1 cellular context compared by ENCODE assay signal in genomic region chr7:105013818-105014724, GRCh38.
TF ChIP-seq lines count a peak whose summit lies in the region.

Gene KMT2E (plus strand): TSS chr7:105014205. CDS start chr7:105040953, 26,748 bp downstream.

TF ChIP-seq in K562, 482 proteins besides CTCF, POLR2A, EP300 and RAD21 (continued from another document and continues in another):
- no peak; the same call in 1 of the 2 replicates for TF ChIP-seq TCF7 (IDR thresholded peaks at IDR 0.05; ENCODE audit: borderline replicate concordance)
- TF ChIP-seq ZNF639 (CRISPR knock-in tag; conservative IDR thresholded peaks at IDR 0.05 in 1 of 2, IDR thresholded peaks at IDR 0.05 in 1 of 2), result no peak
- peak; percentile 68; the same call in 1 of the 2 replicates for TF ChIP-seq ZBTB1 (CRISPR knock-in tag; IDR thresholded peaks at IDR 0.05; ENCODE audit: borderline replicate concordance, low read depth)
- no peak for TF ChIP-seq SMARCB1 (IDR thresholded peaks at IDR 0.05; ENCODE audit: insufficient read length, low read depth)
- peak; percentile 87 for TF ChIP-seq CCNT2 (IDR thresholded peaks at IDR 0.05; ENCODE audit: borderline replicate concordance, extremely low read depth, insufficient read length, low read depth, low read length)
- no peak for TF ChIP-seq ZNF274 (IDR thresholded peaks at IDR 0.05; ENCODE audit: borderline replicate concordance, low read depth, low read length)
- no peak for TF ChIP-seq PYGO2 (tag; IDR thresholded peaks at IDR 0.05)
- no peak for TF ChIP-seq THRA (IDR thresholded peaks at IDR 0.05)
- no peak for TF ChIP-seq NFIX (CRISPR knock-in tag; IDR thresholded peaks at IDR 0.05; ENCODE audit: low read depth)
- peak; percentile 92 for TF ChIP-seq TRIM25 (IDR thresholded peaks at IDR 0.05; ENCODE audit: borderline replicate concordance)
- TF ChIP-seq CREB1 (IDR thresholded peaks at IDR 0.05), result peak; percentile 72
- TF ChIP-seq CREB1 (CRISPR knock-in tag; IDR thresholded peaks at IDR 0.05), result peak; percentile 38
- TF ChIP-seq ZBTB8A (IDR thresholded peaks at IDR 0.05; ENCODE audit: partially characterized antibody), result no peak
- TF ChIP-seq BDP1 (IDR thresholded peaks at IDR 0.05; ENCODE audit: insufficient read depth, insufficient read length), result no peak
- peak; percentile 86 for TF ChIP-seq ZBTB9 (CRISPR knock-in tag; IDR thresholded peaks at IDR 0.05)
- TF ChIP-seq FOXP4 (CRISPR knock-in tag; IDR thresholded peaks at IDR 0.05; ENCODE audit: borderline replicate concordance), result no peak
- no peak for TF ChIP-seq BMI1 (IDR thresholded peaks at IDR 0.05; ENCODE audit: low read length)
- TF ChIP-seq STAG1 (CRISPR knock-in tag; IDR thresholded peaks at IDR 0.05; ENCODE audit: borderline replicate concordance), result no peak
- TF ChIP-seq GTF2F1 (IDR thresholded peaks at IDR 0.05; ENCODE audit: low read depth, low read length), result no peak
- peak; percentile 4 for TF ChIP-seq TCF3 (CRISPR knock-in tag; IDR thresholded peaks at IDR 0.05)
- TF ChIP-seq ZNF431 (CRISPR knock-in tag; IDR thresholded peaks at IDR 0.05), result 0 out of 2 replicates have a peak, but pooled peaks have one; percentile 57
- TF ChIP-seq XRCC3 (IDR thresholded peaks at IDR 0.05), result no peak
- TF ChIP-seq HMGN3 (IDR thresholded peaks at IDR 0.05; ENCODE audit: borderline replicate concordance, extremely low read depth, insufficient read length, low read depth, low read length), result peak; percentile 88
- 0 out of 2 replicates have a peak, but pooled peaks have one; percentile 42 for TF ChIP-seq CC2D1A (IDR thresholded peaks at IDR 0.05)
- 0 out of 2 replicates have a peak, but pooled peaks have one; percentile 12 for TF ChIP-seq SMARCA5 (IDR thresholded peaks at IDR 0.05)
- no peak for TF ChIP-seq ZNF785 (CRISPR knock-in tag; IDR thresholded peaks at IDR 0.05)
- peak; percentile 13; the same call in 1 of the 2 replicates for TF ChIP-seq LCOR (CRISPR knock-in tag; IDR thresholded peaks at IDR 0.05)
- peak; percentile 96 to 99 (median 98) for TF ChIP-seq YY1 (IDR thresholded peaks at IDR 0.05; ENCODE audit: borderline replicate concordance in 1 of 3, control insufficient read depth in 1 of 3, extremely low read depth in 1 of 3, insufficient read depth in 3 of 3, insufficient read length in 1 of 3, insufficient replicate concordance in 2 of 3, low read depth in 1 of 3, low read length in 2 of 3)
- peak; percentile 36 for TF ChIP-seq HNRNPLL (IDR thresholded peaks at IDR 0.05; ENCODE audit: low read depth, low read length, poor library complexity, severe bottlenecking)
- no peak for TF ChIP-seq ATF6 (CRISPR knock-in tag; IDR thresholded peaks at IDR 0.05)
- no peak for TF ChIP-seq ILK (tag; IDR thresholded peaks at IDR 0.05; ENCODE audit: borderline replicate concordance, low read depth)
- TF ChIP-seq SLC30A9 (CRISPR knock-in tag; IDR thresholded peaks at IDR 0.05), result no peak
- peak; percentile 23 for TF ChIP-seq MEIS2 (IDR thresholded peaks at IDR 0.05; ENCODE audit: partially characterized antibody)
- no peak for TF ChIP-seq FOSL1 (tag; conservative IDR thresholded peaks at IDR 0.05)
- no peak for TF ChIP-seq ZNF197 (CRISPR knock-in tag; IDR thresholded peaks at IDR 0.05; ENCODE audit: low read depth)
- TF ChIP-seq HBP1 (CRISPR knock-in tag; IDR thresholded peaks at IDR 0.05), result peak; percentile 95
- TF ChIP-seq POLR2H (tag; IDR thresholded peaks at IDR 0.05; ENCODE audit: low read depth), result no peak
- TF ChIP-seq GTF2A2 (tag; IDR thresholded peaks at IDR 0.05), result no peak
- 0 out of 2 replicates have a peak, but pooled peaks have one; percentile 26 for TF ChIP-seq ZC3H11A (IDR thresholded peaks at IDR 0.05; ENCODE audit: low read depth, low read length)
- peak; percentile 21 for TF ChIP-seq E2F8 (IDR thresholded peaks at IDR 0.05; ENCODE audit: low read depth, partially characterized antibody)
- no peak for TF ChIP-seq ZNF224 (CRISPR knock-in tag; IDR thresholded peaks at IDR 0.05)
- no peak for TF ChIP-seq PRMT5 (CRISPR knock-in tag; IDR thresholded peaks at IDR 0.05)
- peak in 1 of 2 experiments; percentile 73; a peak in 1 of 4 replicates for TF ChIP-seq BCLAF1 (IDR thresholded peaks at IDR 0.05; ENCODE audit: borderline replicate concordance in 1 of 2, control insufficient read depth in 1 of 2, low read depth in 2 of 2, low read length in 1 of 2)
